Comparison of ENCODE assay signal across 8 cellular contexts in genomic region chr9:70411930-70412677, GRCh38. TPM values are rescaled to one million over a fixed set of nuclear protein-coding genes. Genes with fewer than 3 reads are reported as not detected.
DNase-seq lines count a peak whose midpoint lies in the region; ATAC-seq, FAIRE-seq and TF ChIP-seq lines count a peak whose summit lies in the region.

No MANE protein-coding gene starts in this region.

- DNase-seq in AG08396 (ENCODE audit: low spot score) (peak; percentile 80), HS-5 (ENCODE audit: low read depth) (peak; percentile 70), WTC11 (ENCODE audit: low spot score) (peak; percentile 39), kidney (peak; percentile 92), NCI-H2107 treated with DMSO at 0.1 percent for 48 hours (lab: John Stamatoyannopoulos, UW; ENCODE audit: unreplicated experiment) (no peak)
- DNase-seq in central memory CD4-positive, alpha-beta T cell, result peak; percentile 63
- peak; percentile 43 to 65 for DNase-seq in stimulated activated CD4-positive, alpha-beta T cell treated with anti-CD3 and anti-CD28 coated beads, Interleukin-1b, Interleukin-23, amount 100 ng/mL, for 4 hours (ENCODE audit: low read depth in 2 of 2)

- peak; percentile 27 for ATAC-seq in GM19025 (IDR thresholded peaks at IDR 0.05; ENCODE audit: low read depth, unreplicated experiment)
- ATAC-seq in WTC11, result peak; percentile 40

- peak overlapping the region; percentile 99 to 100 for H3K27ac ChIP-seq in kidney (ENCODE audit: low read depth in 2 of 2, low read length in 2 of 2)

- TF ChIP-seq CTCF in WTC11 (IDR thresholded peaks at IDR 0.05) (no peak), kidney (IDR thresholded peaks at IDR 0.05; ENCODE audit: borderline replicate concordance, extremely low read depth, insufficient read depth) (no peak)

- no peak overlapping the region for H3K27ac Mint-ChIP-seq in WTC11

- H3K27me3 Mint-ChIP-seq in WTC11 (ENCODE audit: low read depth), result peaks cover 59% of the 10 kb centered on the region

- H3K36me3 Mint-ChIP-seq in WTC11, result no peaks in the 10 kb centered on the region

- H3K4me1 Mint-ChIP-seq in WTC11, result peaks cover 42% of the 10 kb centered on the region

- peak overlapping the region; percentile 99 to 100 for H3K9ac ChIP-seq in kidney (ENCODE audit: low read length in 2 of 2)

- peaks cover 23 to 24% of the 10 kb centered on the region in 2 donors for H3K4me1 ChIP-seq in kidney (ENCODE audit: control insufficient read depth in 1 of 2, insufficient read depth in 1 of 2, low read depth in 1 of 2, low read length in 2 of 2)

- no peaks in the 10 kb centered on the region for H3K9me3 Mint-ChIP-seq in WTC11

- H3K9me3 ChIP-seq in kidney (ENCODE audit: control insufficient read depth in 1 of 2, low read length in 2 of 2), result no peaks in the 10 kb centered on the region

- H3K36me3 ChIP-seq in kidney (ENCODE audit: control insufficient read depth in 1 of 2, insufficient read depth in 2 of 2, low read length in 2 of 2), result no peaks in the 10 kb centered on the region

- intact Hi-C loops in kidney (cut with DNase I), result no loop called here

- peak overlapping the region; percentile 94 to 99 for H3K4me3 ChIP-seq in kidney (ENCODE audit: low read length in 2 of 2)

- CTCF ChIA-PET in WTC11 (lab: Charles Lee), result interaction anchor here (0.8 kb wide), 1 partner anchor 55 kb away, joined by 5 read pairs; no protein-coding TSS in a partner anchor

- POLR2A ChIA-PET in WTC11 (lab: Charles Lee), result interaction anchor here (0.6 kb wide), 3 partner anchors 12 to 286 kb away, joined by 3 to 4 read pairs (median 3); no protein-coding TSS in a partner anchor

- no peak for FAIRE-seq in kidney (lab: Jason Lieb, UNC)

- H3K4me3 Mint-ChIP-seq in WTC11, result peak overlapping the region; percentile 87

TF ChIP-seq in WTC11, 78 proteins besides CTCF, POLR2A, EP300 and RAD21:
- TF ChIP-seq ZNF396 (CRISPR knock-in tag; IDR thresholded peaks at IDR 0.05; ENCODE audit: borderline replicate concordance), result no peak
- TF ChIP-seq OVOL2 (CRISPR knock-in tag; IDR thresholded peaks at IDR 0.05; ENCODE audit: borderline replicate concordance), result no peak
- TF ChIP-seq, protein P1, sequence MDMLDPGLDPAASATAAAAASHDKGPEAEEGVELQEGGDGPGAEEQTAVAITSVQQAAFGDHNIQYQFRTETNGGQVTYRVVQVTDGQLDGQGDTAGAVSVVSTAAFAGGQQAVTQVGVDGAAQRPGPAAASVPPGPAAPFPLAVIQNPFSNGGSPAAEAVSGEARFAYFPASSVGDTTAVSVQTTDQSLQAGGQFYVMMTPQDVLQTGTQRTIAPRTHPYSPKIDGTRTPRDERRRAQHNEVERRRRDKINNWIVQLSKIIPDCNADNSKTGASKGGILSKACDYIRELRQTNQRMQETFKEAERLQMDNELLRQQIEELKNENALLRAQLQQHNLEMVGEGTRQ (CRISPR knock-in tag; IDR thresholded peaks at IDR 0.05), result peak; percentile 69
- TF ChIP-seq ZBTB21 (CRISPR knock-in tag; IDR thresholded peaks at IDR 0.05; ENCODE audit: borderline replicate concordance), result no peak
- TF ChIP-seq, protein P2, sequence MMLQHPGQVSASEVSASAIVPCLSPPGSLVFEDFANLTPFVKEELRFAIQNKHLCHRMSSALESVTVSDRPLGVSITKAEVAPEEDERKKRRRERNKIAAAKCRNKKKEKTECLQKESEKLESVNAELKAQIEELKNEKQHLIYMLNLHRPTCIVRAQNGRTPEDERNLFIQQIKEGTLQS (CRISPR knock-in tag; conservative IDR thresholded peaks at IDR 0.05), result no peak
- TF ChIP-seq, protein P3, sequence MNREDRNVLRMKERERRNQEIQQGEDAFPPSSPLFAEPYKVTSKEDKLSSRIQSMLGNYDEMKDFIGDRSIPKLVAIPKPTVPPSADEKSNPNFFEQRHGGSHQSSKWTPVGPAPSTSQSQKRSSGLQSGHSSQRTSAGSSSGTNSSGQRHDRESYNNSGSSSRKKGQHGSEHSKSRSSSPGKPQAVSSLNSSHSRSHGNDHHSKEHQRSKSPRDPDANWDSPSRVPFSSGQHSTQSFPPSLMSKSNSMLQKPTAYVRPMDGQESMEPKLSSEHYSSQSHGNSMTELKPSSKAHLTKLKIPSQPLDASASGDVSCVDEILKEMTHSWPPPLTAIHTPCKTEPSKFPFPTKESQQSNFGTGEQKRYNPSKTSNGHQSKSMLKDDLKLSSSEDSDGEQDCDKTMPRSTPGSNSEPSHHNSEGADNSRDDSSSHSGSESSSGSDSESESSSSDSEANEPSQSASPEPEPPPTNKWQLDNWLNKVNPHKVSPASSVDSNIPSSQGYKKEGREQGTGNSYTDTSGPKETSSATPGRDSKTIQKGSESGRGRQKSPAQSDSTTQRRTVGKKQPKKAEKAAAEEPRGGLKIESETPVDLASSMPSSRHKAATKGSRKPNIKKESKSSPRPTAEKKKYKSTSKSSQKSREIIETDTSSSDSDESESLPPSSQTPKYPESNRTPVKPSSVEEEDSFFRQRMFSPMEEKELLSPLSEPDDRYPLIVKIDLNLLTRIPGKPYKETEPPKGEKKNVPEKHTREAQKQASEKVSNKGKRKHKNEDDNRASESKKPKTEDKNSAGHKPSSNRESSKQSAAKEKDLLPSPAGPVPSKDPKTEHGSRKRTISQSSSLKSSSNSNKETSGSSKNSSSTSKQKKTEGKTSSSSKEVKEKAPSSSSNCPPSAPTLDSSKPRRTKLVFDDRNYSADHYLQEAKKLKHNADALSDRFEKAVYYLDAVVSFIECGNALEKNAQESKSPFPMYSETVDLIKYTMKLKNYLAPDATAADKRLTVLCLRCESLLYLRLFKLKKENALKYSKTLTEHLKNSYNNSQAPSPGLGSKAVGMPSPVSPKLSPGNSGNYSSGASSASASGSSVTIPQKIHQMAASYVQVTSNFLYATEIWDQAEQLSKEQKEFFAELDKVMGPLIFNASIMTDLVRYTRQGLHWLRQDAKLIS (CRISPR knock-in tag; IDR thresholded peaks at IDR 0.05; ENCODE audit: borderline replicate concordance), result no peak
- no peak for TF ChIP-seq MXD4 (CRISPR knock-in tag; IDR thresholded peaks at IDR 0.05; ENCODE audit: borderline replicate concordance)
- TF ChIP-seq, protein P4, sequence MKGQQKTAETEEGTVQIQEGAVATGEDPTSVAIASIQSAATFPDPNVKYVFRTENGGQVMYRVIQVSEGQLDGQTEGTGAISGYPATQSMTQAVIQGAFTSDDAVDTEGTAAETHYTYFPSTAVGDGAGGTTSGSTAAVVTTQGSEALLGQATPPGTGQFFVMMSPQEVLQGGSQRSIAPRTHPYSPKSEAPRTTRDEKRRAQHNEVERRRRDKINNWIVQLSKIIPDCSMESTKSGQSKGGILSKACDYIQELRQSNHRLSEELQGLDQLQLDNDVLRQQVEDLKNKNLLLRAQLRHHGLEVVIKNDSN (CRISPR knock-in tag; IDR thresholded peaks at IDR 0.05), result peak; percentile 64; the same call in 1 of the 2 replicates
- no peak for TF ChIP-seq ZNF121 (CRISPR knock-in tag; IDR thresholded peaks at IDR 0.05)
- TF ChIP-seq ELF4 (CRISPR knock-in tag; IDR thresholded peaks at IDR 0.05; ENCODE audit: low read depth), result no peak
- no peak for TF ChIP-seq CREB1 (CRISPR knock-in tag; IDR thresholded peaks at IDR 0.05)
- TF ChIP-seq TCF7 (CRISPR knock-in tag; IDR thresholded peaks at IDR 0.05; ENCODE audit: low read depth), result no peak
- TF ChIP-seq ZMAT4 (CRISPR knock-in tag; IDR thresholded peaks at IDR 0.05), result no peak
- TF ChIP-seq ESRRA (CRISPR knock-in tag; IDR thresholded peaks at IDR 0.05; ENCODE audit: borderline replicate concordance), result no peak

RNA-seq across cellular contexts. Expression of gene KLF9, which starts 2.4 kb away (rescaled TPM):
- total RNA-seq in WTC11 (2021), result 0.78 to 1.0 TPM (median 0.82 TPM) in 3 replicates
- total RNA-seq in kidney, result 100 TPM
- polyA plus RNA-seq in kidney (ENCODE audit: insufficient read depth, low read depth, low replicate concordance), result 23.5 TPM

Comparison
In these comparisons a context has a peak if more than half of its experiments do, and no peak if none do; other contexts are left out.
1. RNA of gene KLF9, which starts 2.4 kb away (total RNA-seq): 100 TPM in kidney (single experiment); 0.78 to 1.0 TPM in WTC11; every median in the first group is over 10 times any median in the second.